ENCODE assay signal across 8 cellular contexts in the genomic region with DNA sequence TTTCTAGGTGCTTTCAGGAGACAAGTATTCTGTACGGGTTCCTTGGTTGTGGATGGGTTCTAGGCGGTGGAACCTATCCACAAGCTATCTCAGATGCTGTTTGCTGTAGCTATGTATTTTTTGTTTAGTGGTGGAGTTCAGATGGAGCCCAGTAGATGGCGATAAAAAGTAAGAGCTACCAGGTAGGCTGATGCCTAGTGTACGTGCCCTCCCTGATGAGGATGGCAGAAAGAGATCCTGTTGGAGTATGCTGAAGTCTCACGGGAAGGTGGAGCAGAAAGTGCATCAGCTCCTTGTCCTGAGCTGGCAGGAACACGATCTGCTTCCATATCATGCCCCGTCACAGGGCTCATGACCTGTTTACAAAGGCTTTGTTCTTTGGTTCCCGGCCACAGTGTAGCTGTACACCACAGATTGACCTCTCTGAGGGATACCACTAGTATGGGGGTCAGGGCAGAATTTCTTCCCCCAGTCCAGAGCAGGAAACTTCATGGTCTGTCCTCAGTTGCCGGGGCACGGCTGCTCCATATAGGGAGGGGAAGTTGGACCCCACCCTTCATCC. TPM values are rescaled to one million over a fixed set of nuclear protein-coding genes. Genes with fewer than 3 reads are reported as not detected.
DNase-seq lines count a peak whose midpoint lies in the region; ATAC-seq and TF ChIP-seq lines count a peak whose summit lies in the region.

No MANE protein-coding gene starts in this region.

- no peak overlapping the region for H3K4me3 ChIP-seq in thoracic aorta

- no peaks in the 10 kb centered on the region for H3K36me3 Mint-ChIP-seq in brain

- H3K9me3 ChIP-seq in thoracic aorta = no peaks in the 10 kb centered on the region

- peak; percentile 1 for DNase-seq in stimulated activated CD4-positive, alpha-beta T cell treated with anti-CD3 and anti-CD28 coated beads, Interleukin-2, amount 100 ng/mL, for 4 hours (ENCODE audit: low read depth)
- no peak for DNase-seq in stimulated activated CD4-positive, alpha-beta T cell treated with anti-CD3 and anti-CD28 coated beads, Interleukin-4, amount 100 ng/mL, for 4 hours
- DNase-seq in HT-29 (ENCODE audit: low spot score) (peak; percentile 81), NCI-H774 (lab: John Stamatoyannopoulos, UW) (peak; percentile 62), islet precursor cell (peak; percentile 77), thoracic aorta (ENCODE audit: low spot score) (no peak)

- no peaks in the 10 kb centered on the region for H3K36me3 ChIP-seq in thoracic aorta

- ATAC-seq in GM21619 (IDR thresholded peaks at IDR 0.05; ENCODE audit: unreplicated experiment) (peak; percentile 98), thoracic aorta (ENCODE audit: insufficient number of reproducible peaks, low FRiP score, low read depth) (no peak)

- peaks cover 0 to 7% (median 3%) of the 10 kb centered on the region in 5 experiments for H3K9me3 Mint-ChIP-seq in brain

- no peaks in the 10 kb centered on the region for H3K27me3 ChIP-seq in thoracic aorta (replicated peaks; ENCODE audit: insufficient read depth)

- TF ChIP-seq CTCF in brain (conservative IDR thresholded peaks at IDR 0.05) (peak; percentile 59 to 72), thoracic aorta (IDR thresholded peaks at IDR 0.05) (peak; percentile 25)

- H3K27me3 Mint-ChIP-seq in brain = peaks cover 6% of the 10 kb centered on the region

- H3K4me3 Mint-ChIP-seq in brain = peak overlapping the region in 1 of 5 experiments; percentile 17

- H3K4me1 Mint-ChIP-seq in brain = peaks cover 7% of the 10 kb centered on the region

- H3K27ac Mint-ChIP-seq in brain = no peak overlapping the region

- no peaks in the 10 kb centered on the region for H3K4me1 ChIP-seq in thoracic aorta (ENCODE audit: control insufficient read depth in 1 of 2, low read depth in 2 of 2)

- no peak overlapping the region for H3K27ac ChIP-seq in thoracic aorta

RNA-seq across cellular contexts. Expression of a gene that starts 12.6 kb away (rescaled TPM):
- not detected in 2 replicates for total RNA-seq in HT-29 (2014; rRNA removed; shearing (Covaris generic))
- polyA plus RNA-seq in brain (ENCODE audit: insufficient read depth, low read depth, low replicate concordance) = 0.22 TPM
- not detected for total RNA-seq in thoracic aorta

Comparison
In these comparisons a context has a peak if more than half of its experiments do, and no peak if none do; other contexts are left out.
1. DNase-seq: peak in stimulated activated CD4-positive, alpha-beta T cell treated with anti-CD3 and anti-CD28 coated beads, Interleukin-2, amount 100 ng/mL, for 4 hours (single experiment), HT-29 (single experiment), NCI-H774 (single experiment) and islet precursor cell (single experiment); none in stimulated activated CD4-positive, alpha-beta T cell treated with anti-CD3 and anti-CD28 coated beads, Interleukin-4, amount 100 ng/mL, for 4 hours (0 of 2) and thoracic aorta (single experiment).